ENCODE assay signal across 1 cellular context in genomic region chr10:97081621-97082235, GRCh38.
TF ChIP-seq lines count a peak whose summit lies in the region.

No MANE protein-coding gene starts in this region.

TF ChIP-seq in HepG2, 621 proteins besides CTCF, POLR2A, EP300 and RAD21 (continued from another document and continues in another):
- TF ChIP-seq POLR2AphosphoS2 (IDR thresholded peaks at IDR 0.05; ENCODE audit: low read depth, low read length): no peak
- peak; percentile 92 for TF ChIP-seq ZNF574 (CRISPR knock-in tag; IDR thresholded peaks at IDR 0.05)
- TF ChIP-seq FOXC1 (CRISPR knock-in tag; IDR thresholded peaks at IDR 0.05; ENCODE audit: borderline replicate concordance): peak; percentile 97
- peak; percentile 72; the same call in 1 of the 2 replicates for TF ChIP-seq ZFP90 (CRISPR knock-in tag; IDR thresholded peaks at IDR 0.05; ENCODE audit: borderline replicate concordance)
- no peak for TF ChIP-seq ZNF10 (CRISPR knock-in tag; IDR thresholded peaks at IDR 0.05; ENCODE audit: borderline replicate concordance, low read depth)
- peak; percentile 99 for TF ChIP-seq NKX3-1 (CRISPR knock-in tag; IDR thresholded peaks at IDR 0.05)
- peak; percentile 71; the same call in 1 of the 2 replicates for TF ChIP-seq RFXANK (CRISPR knock-in tag; IDR thresholded peaks at IDR 0.05)
- 0 out of 2 replicates have a peak, but pooled peaks have one; percentile 33 for TF ChIP-seq JUND (CRISPR knock-in tag; IDR thresholded peaks at IDR 0.05)
- TF ChIP-seq ZNF225 (CRISPR knock-in tag; IDR thresholded peaks at IDR 0.05): peak; percentile 92; the same call in 1 of the 2 replicates
- peak; percentile 63; the same call in 1 of the 2 replicates for TF ChIP-seq ARNTL (CRISPR knock-in tag; IDR thresholded peaks at IDR 0.05)
- TF ChIP-seq ZHX2 (IDR thresholded peaks at IDR 0.05; ENCODE audit: low read depth): no peak
- TF ChIP-seq ZHX2 (CRISPR knock-in tag; IDR thresholded peaks at IDR 0.05; ENCODE audit: borderline replicate concordance): peak; percentile 99
- peak; percentile 83 for TF ChIP-seq RXRB (CRISPR knock-in tag; IDR thresholded peaks at IDR 0.05; ENCODE audit: borderline replicate concordance)
- TF ChIP-seq JUN (CRISPR knock-in tag; IDR thresholded peaks at IDR 0.05): no peak
- no peak; the same call in 1 of the 2 replicates for TF ChIP-seq ZBTB1 (CRISPR knock-in tag; IDR thresholded peaks at IDR 0.05; ENCODE audit: borderline replicate concordance)
- TF ChIP-seq PREB (CRISPR knock-in tag; IDR thresholded peaks at IDR 0.05): peak; percentile 95
- peak; percentile 99 for TF ChIP-seq SMAD3 (CRISPR knock-in tag; IDR thresholded peaks at IDR 0.05)
- TF ChIP-seq ZNF703 (CRISPR knock-in tag; IDR thresholded peaks at IDR 0.05; ENCODE audit: borderline replicate concordance): no peak
- no peak for TF ChIP-seq RBFOX2 (IDR thresholded peaks at IDR 0.05; ENCODE audit: low read depth, low read length)
- no peak for TF ChIP-seq CREB1 (IDR thresholded peaks at IDR 0.05)
- no peak for TF ChIP-seq CREB1 (CRISPR knock-in tag; IDR thresholded peaks at IDR 0.05)
- TF ChIP-seq ETV6 (CRISPR knock-in tag; conservative IDR thresholded peaks at IDR 0.05): peak; percentile 97
- peak; percentile 32; the same call in 1 of the 2 replicates for TF ChIP-seq ZNF788 (CRISPR knock-in tag; IDR thresholded peaks at IDR 0.05; ENCODE audit: borderline replicate concordance)
- TF ChIP-seq GFI1 (CRISPR knock-in tag; IDR thresholded peaks at IDR 0.05; ENCODE audit: borderline replicate concordance): no peak
- peak; percentile 69; the same call in 1 of the 2 replicates for TF ChIP-seq ZNF547 (CRISPR knock-in tag; IDR thresholded peaks at IDR 0.05)
- TF ChIP-seq ZNF556 (CRISPR knock-in tag; IDR thresholded peaks at IDR 0.05; ENCODE audit: borderline replicate concordance): no peak
- TF ChIP-seq ZNF513 (CRISPR knock-in tag; conservative IDR thresholded peaks at IDR 0.05): no peak
- TF ChIP-seq PHB2 (IDR thresholded peaks at IDR 0.05; ENCODE audit: partially characterized antibody): no peak
- no peak for TF ChIP-seq ZNF850 (CRISPR knock-in tag; conservative IDR thresholded peaks at IDR 0.05)
- TF ChIP-seq ZZZ3 (CRISPR knock-in tag; IDR thresholded peaks at IDR 0.05; ENCODE audit: borderline replicate concordance): no peak
- peak; percentile 91 for TF ChIP-seq KLF12 (CRISPR knock-in tag; IDR thresholded peaks at IDR 0.05; ENCODE audit: borderline replicate concordance)
- peak; percentile 22; the same call in 1 of the 2 replicates for TF ChIP-seq RXRA (CRISPR knock-in tag; IDR thresholded peaks at IDR 0.05)
- TF ChIP-seq CREB3 (CRISPR knock-in tag; IDR thresholded peaks at IDR 0.05): peak; percentile 99
- TF ChIP-seq ZBTB8A (CRISPR knock-in tag; IDR thresholded peaks at IDR 0.05; ENCODE audit: borderline replicate concordance, low read depth): no peak
- TF ChIP-seq FOXO1 (CRISPR knock-in tag; IDR thresholded peaks at IDR 0.05): peak; percentile 72; the same call in 1 of the 2 replicates
- peak; percentile 71; the same call in 1 of the 2 replicates for TF ChIP-seq ZGPAT (CRISPR knock-in tag; IDR thresholded peaks at IDR 0.05)
- no peak for TF ChIP-seq MLLT10 (CRISPR knock-in tag; IDR thresholded peaks at IDR 0.05)
- no peak for TF ChIP-seq ATRX (CRISPR knock-in tag; IDR thresholded peaks at IDR 0.05; ENCODE audit: borderline replicate concordance)
- no peak for TF ChIP-seq ZNF326 (CRISPR knock-in tag; IDR thresholded peaks at IDR 0.05; ENCODE audit: borderline replicate concordance)
- peak; percentile 93 for TF ChIP-seq TEF (CRISPR knock-in tag; IDR thresholded peaks at IDR 0.05)
- TF ChIP-seq DNMT1 (CRISPR knock-in tag; IDR thresholded peaks at IDR 0.05): no peak
- peak; percentile 88 for TF ChIP-seq BCL3 (CRISPR knock-in tag; IDR thresholded peaks at IDR 0.05)
